Comparison of ENCODE assay signal across 12 cellular contexts in genomic region chr1:115669002-115669673, GRCh38. TPM values are rescaled to one million over a fixed set of nuclear protein-coding genes. Genes with fewer than 3 reads are reported as not detected.
A peak's percentile ranks its signal among the peaks of the same experiment; 100 is the strongest.
DNase-seq lines count a peak whose midpoint lies in the region; ATAC-seq, FAIRE-seq and TF ChIP-seq lines count a peak whose summit lies in the region.
"Had no signal": no experiment of that assay in that cellular context is flagged by ENCODE, and none has a peak within 500 bp of the region (broad histone marks: within the 10 kb centered on the region; RNA-seq: fewer than 3 reads in every experiment).

No MANE protein-coding gene starts in this region.

- FAIRE-seq in keratinocyte (lab: Jason Lieb, UNC), result no peak

- no peak overlapping the region for H3K4me3 ChIP-seq in keratinocyte (ENCODE audit: control insufficient read depth in 2 of 3, extremely low read depth in 1 of 3, insufficient read depth in 2 of 3, low read depth in 1 of 3, low read length in 3 of 3)
- H3K4me3 ChIP-seq: coronary artery had no signal

- no peak overlapping the region for H3K27ac Mint-ChIP-seq in activated T-helper 17 cell treated with anti-CD3 and anti-CD28 coated beads, Interleukin-2, amount 50 U/mL, for 72 hours
- H3K27ac Mint-ChIP-seq: stimulated activated naive CD8-positive, alpha-beta T cell treated with anti-CD3 and anti-CD28 coated beads, Interleukin-15, Interleukin-2, amounts not matched to agents 100 ng/mL and 50 ng/mL, for 24 hours had no signal

- H3K79me2 ChIP-seq in keratinocyte (ENCODE audit: control insufficient read depth, insufficient read depth, low read length), result peaks cover 47% of the 10 kb centered on the region

- no peaks in the 10 kb centered on the region for H4K20me1 ChIP-seq in keratinocyte (ENCODE audit: control insufficient read depth, extremely low read depth, insufficient read depth, low read length)

- peak overlapping the region; percentile 18 for H3K4me2 ChIP-seq in keratinocyte (ENCODE audit: control insufficient read depth, extremely low read depth, insufficient read depth, low read depth, low read length)

- TF ChIP-seq CTCF in keratinocyte (optimal IDR thresholded peaks at IDR 0.05 in 1 of 3, IDR thresholded peaks at IDR 0.05 in 1 of 3, conservative IDR thresholded peaks at IDR 0.05 in 1 of 3; ENCODE audit: extremely low read depth in 1 of 3, insufficient read depth in 2 of 3, low read length in 3 of 3), result no peak

- dilution Hi-C loops in keratinocyte (cut with MboI; ENCODE audit: extremely low pct_ligation_motif_present, low sequenced_read_pairs), result no loop called here

- H3K27me3 ChIP-seq in keratinocyte (ENCODE audit: control insufficient read depth, extremely low read depth, insufficient read depth, low read length), result no peaks in the 10 kb centered on the region

- peak; percentile 85 for ATAC-seq in activated T-helper 17 cell treated with anti-CD3 and anti-CD28 coated beads, Interleukin-2, amount 50 U/mL, for 72 hours (replicated peaks)
- no peak for ATAC-seq in GM19328 (IDR thresholded peaks at IDR 0.05; ENCODE audit: unreplicated experiment)
- ATAC-seq in GM21367 (IDR thresholded peaks at IDR 0.05; ENCODE audit: unreplicated experiment), result no peak
- ATAC-seq: left colon had no signal

- H3K9me3 Mint-ChIP-seq in activated T-helper 17 cell treated with anti-CD3 and anti-CD28 coated beads, Interleukin-2, amount 50 U/mL, for 72 hours, result no peaks in the 10 kb centered on the region
- H3K9me3 Mint-ChIP-seq: stimulated activated naive CD8-positive, alpha-beta T cell treated with anti-CD3 and anti-CD28 coated beads, Interleukin-15, Interleukin-2, amounts not matched to agents 100 ng/mL and 50 ng/mL, for 24 hours had no signal

- H3K4me3 Mint-ChIP-seq in activated T-helper 17 cell treated with anti-CD3 and anti-CD28 coated beads, Interleukin-2, amount 50 U/mL, for 72 hours, result no peak overlapping the region
- H3K4me3 Mint-ChIP-seq: stimulated activated naive CD8-positive, alpha-beta T cell treated with anti-CD3 and anti-CD28 coated beads, Interleukin-15, Interleukin-2, amounts not matched to agents 100 ng/mL and 50 ng/mL, for 24 hours had no signal

- H3K27ac ChIP-seq in keratinocyte (ENCODE audit: control insufficient read depth, insufficient read depth, low read length), result peak overlapping the region; percentile 61
- H3K27ac ChIP-seq: coronary artery had no signal

- H3K36me3 ChIP-seq in keratinocyte (ENCODE audit: control insufficient read depth in 2 of 2, extremely low read depth in 1 of 2, insufficient read depth in 2 of 2, low read length in 2 of 2), result peaks cover 15 to 42% of the 10 kb centered on the region in 2 experiments

- H3K9ac ChIP-seq in keratinocyte (ENCODE audit: control insufficient read depth, extremely low read depth, insufficient read depth, low read length), result no peak overlapping the region

- DNase-seq in EH (ENCODE audit: low read depth) (peak; percentile 81), LHCN-M2 (ENCODE audit: low read depth) (peak; percentile 83), keratinocyte (ENCODE audit: low read depth, low spot score) (no peak), NAMALWA (ENCODE audit: low spot score) (no peak), activated gamma-delta T cell (lab: John Stamatoyannopoulos, UW) (no peak)
- DNase-seq: activated CD4-positive, alpha-beta T cell treated with anti-CD3 and anti-CD28 coated beads, Interleukin-2, amount 50 U/mL, for 48 hours; left colon had no signal

- H3K4me1 ChIP-seq in keratinocyte (ENCODE audit: control insufficient read depth, extremely low read depth, insufficient read depth, low read length), result peaks cover 43% of the 10 kb centered on the region

- H3K4me1 Mint-ChIP-seq in activated T-helper 17 cell treated with anti-CD3 and anti-CD28 coated beads, Interleukin-2, amount 50 U/mL, for 72 hours, result no peaks in the 10 kb centered on the region

- peaks cover 7% of the 10 kb centered on the region for H3K36me3 Mint-ChIP-seq in activated T-helper 17 cell treated with anti-CD3 and anti-CD28 coated beads, Interleukin-2, amount 50 U/mL, for 72 hours (ENCODE audit: low read depth)

- H2AFZ ChIP-seq in keratinocyte (ENCODE audit: control insufficient read depth, low read length), result no peak overlapping the region

- peaks cover 10% of the 10 kb centered on the region for H3K9me3 ChIP-seq in keratinocyte (ENCODE audit: control insufficient read depth, low read depth, low read length)

- H3K27me3 Mint-ChIP-seq in activated T-helper 17 cell treated with anti-CD3 and anti-CD28 coated beads, Interleukin-2, amount 50 U/mL, for 72 hours, result no peaks in the 10 kb centered on the region
- H3K27me3 Mint-ChIP-seq: stimulated activated naive CD8-positive, alpha-beta T cell treated with anti-CD3 and anti-CD28 coated beads, Interleukin-15, Interleukin-2, amounts not matched to agents 100 ng/mL and 50 ng/mL, for 24 hours had no signal

- H3K9me1 ChIP-seq in keratinocyte (ENCODE audit: control insufficient read depth, extremely low read depth, insufficient read depth, low read length), result peaks cover 4% of the 10 kb centered on the region

RNA-seq across cellular contexts. Expression of gene VANGL1, which starts 27.4 kb away (rescaled TPM):
- total RNA-seq in LHCN-M2 (2014; rRNA removed), result 19.0 and 27.1 TPM in 2 replicates
- 12.2 TPM for polyA plus RNA-seq in LHCN-M2 (2012)
- total RNA-seq in activated T-helper 17 cell treated with anti-CD3 and anti-CD28 coated beads, Interleukin-2, amount 50 U/mL, for 72 hours, result 1 to 10 TPM; 4.2 to 6.8 TPM
- polyA plus RNA-seq in keratinocyte, result 22.4 to 25.0 TPM (median 23.1 TPM) in 3 replicates
- 21.7 TPM for polyA plus RNA-seq in keratinocyte (2011; ENCODE audit: low read depth)
- polyA plus RNA-seq in keratinocyte (2011; cell fraction: cytosol; rRNA removed), result 11.0 and 14.0 TPM in 2 replicates
- polyA plus RNA-seq in keratinocyte (2011; cell fraction: nucleus; rRNA removed), result 31.6 and 34.8 TPM in 2 replicates
- 9.3 and 24.1 TPM in 2 replicates for polyA plus RNA-seq in keratinocyte (2012; ENCODE audit: low replicate concordance)
- polyA minus RNA-seq in keratinocyte, result 36.4 to 62.2 TPM (median 39.0 TPM) in 3 replicates
- polyA minus RNA-seq in keratinocyte (2011; cell fraction: cytosol; rRNA and poly(A)+ RNA removed), result 8.8 TPM
- polyA minus RNA-seq in keratinocyte (2011; cell fraction: nucleus; rRNA and poly(A)+ RNA removed), result 26.9 and 64.1 TPM in 2 replicates

Comparison
In these comparisons a context has a peak if more than half of its experiments do, and no peak if none do; other contexts are left out.
1. DNase-seq: peak in EH (single experiment) and LHCN-M2 (single experiment); none in keratinocyte (single experiment), NAMALWA (single experiment) and activated gamma-delta T cell (single experiment).